In genomic region chr7:42574693-42575084, GRCh38 we compare ENCODE assay signal across 12 cellular contexts.
DNase-seq lines count a peak whose midpoint lies in the region; ATAC-seq and TF ChIP-seq lines count a peak whose summit lies in the region.
"Had no signal": no experiment of that assay in that cellular context is flagged by ENCODE, and none has a peak within 500 bp of the region (broad histone marks: within the 10 kb centered on the region; RNA-seq: fewer than 3 reads in every experiment).

No MANE protein-coding gene starts in this region.

- no peak overlapping the region for H3K4me3 ChIP-seq in GM06990 (replicated peaks; ENCODE audit: low read depth, low read length)
- H3K4me3 ChIP-seq in fibroblast of the aortic adventitia (ENCODE audit: low read depth, low read length) = no peak overlapping the region
- H3K4me3 ChIP-seq in rectal smooth muscle tissue (ENCODE audit: low read length) = no peak overlapping the region
- H3K4me3 ChIP-seq: pancreas had no signal

- H3K27me3 ChIP-seq in GM06990 (replicated peaks; ENCODE audit: control insufficient read depth, insufficient read depth, low read length) (no peaks in the 10 kb centered on the region), rectal smooth muscle tissue (ENCODE audit: control insufficient read depth, insufficient read depth, low read length) (no peaks in the 10 kb centered on the region)
- H3K27me3 ChIP-seq: pancreas had no signal

- in situ Hi-C loops in SK-MEL-5 (cut with HindIII; ENCODE audit: low pct_unique_long_range_greater_than_20kb, low sequenced_read_pairs) = loop anchor here (25.0 kb wide), 1 partner anchor 587 kb away; no protein-coding TSS in a partner anchor

- no peak overlapping the region for H3K4me3 Mint-ChIP-seq in activated CD8-positive, alpha-beta T cell treated with anti-CD3 and anti-CD28 coated beads for 36 hours
- H3K4me3 Mint-ChIP-seq in T-helper 17 cell = no peak overlapping the region
- H3K4me3 Mint-ChIP-seq: activated T-helper 1 cell treated with anti-CD3 and anti-CD28 coated beads, Interleukin-12 subunit alpha, Interleukin-12 subunit beta, Interleukin-2, Interleukin-4 antibody, amounts not matched to agents 30 ng/mL and 10 ng/mL and 1 ng/mL, durations not matched to agents 14 hours and 24 hours and 36 hours had no signal

- H3K36me3 ChIP-seq in GM06990 (ENCODE audit: control insufficient read depth, insufficient read depth, low read length) (no peaks in the 10 kb centered on the region), rectal smooth muscle tissue (ENCODE audit: control insufficient read depth, insufficient read depth, low read length) (no peaks in the 10 kb centered on the region)
- H3K36me3 ChIP-seq: pancreas had no signal

- intact Hi-C loops in activated CD8-positive, alpha-beta T cell treated with anti-CD3 and anti-CD28 coated beads for 36 hours (cut with micrococcal nuclease) = no loop called here

- H3K4me1 ChIP-seq in rectal smooth muscle tissue (ENCODE audit: control insufficient read depth, insufficient read depth, low read length) = peaks cover 32% of the 10 kb centered on the region
- H3K4me1 ChIP-seq: Caco-2 had no signal

- H3K27ac Mint-ChIP-seq in activated CD8-positive, alpha-beta T cell treated with anti-CD3 and anti-CD28 coated beads for 36 hours = no peak overlapping the region
- H3K27ac Mint-ChIP-seq in T-helper 17 cell = no peak overlapping the region
- H3K27ac Mint-ChIP-seq: activated T-helper 1 cell treated with anti-CD3 and anti-CD28 coated beads, Interleukin-12 subunit alpha, Interleukin-12 subunit beta, Interleukin-2, Interleukin-4 antibody, amounts not matched to agents 30 ng/mL and 10 ng/mL and 1 ng/mL, durations not matched to agents 14 hours and 24 hours and 36 hours had no signal

- DNase-seq in GM06990 (ENCODE audit: extremely low read depth, insufficient read length) = no peak
- peak; percentile 39 for DNase-seq in SK-MEL-5 (ENCODE audit: low read depth, low spot score)
- DNase-seq in fibroblast of the aortic adventitia (ENCODE audit: low read depth) = peak; percentile 9
- DNase-seq in NCI-H524 (lab: John Stamatoyannopoulos, UW) = no peak
- DNase-seq in activated CD8-positive, alpha-beta T cell treated with anti-CD3 and anti-CD28 coated beads for 36 hours = no peak
- DNase-seq in T-helper 17 cell = no peak
- DNase-seq: Caco-2, kidney glomerular epithelial cell, pancreas had no signal

- H3K27me3 Mint-ChIP-seq in activated CD8-positive, alpha-beta T cell treated with anti-CD3 and anti-CD28 coated beads for 36 hours = no peaks in the 10 kb centered on the region
- H3K27me3 Mint-ChIP-seq in T-helper 17 cell = no peaks in the 10 kb centered on the region

- no peak overlapping the region for H3K9ac ChIP-seq in rectal smooth muscle tissue (ENCODE audit: low read length)

- H3K9me3 Mint-ChIP-seq in activated CD8-positive, alpha-beta T cell treated with anti-CD3 and anti-CD28 coated beads for 36 hours = peaks cover 3% of the 10 kb centered on the region

- TF ChIP-seq CTCF in GM06990 (IDR thresholded peaks at IDR 0.05; ENCODE audit: insufficient read depth, low read length, poor library complexity, severe bottlenecking) (peak; percentile 3), fibroblast of the aortic adventitia (IDR thresholded peaks at IDR 0.05; ENCODE audit: insufficient read depth, low read length) (peak; percentile 16)
- TF ChIP-seq CTCF in activated CD8-positive, alpha-beta T cell treated with anti-CD3 and anti-CD28 coated beads for 36 hours (IDR thresholded peaks at IDR 0.05) = no peak

- peak overlapping the region; percentile 68 for H3K27ac ChIP-seq in rectal smooth muscle tissue (ENCODE audit: low read depth, low read length)
- H3K27ac ChIP-seq: pancreas had no signal

- H3K4me1 Mint-ChIP-seq in activated CD8-positive, alpha-beta T cell treated with anti-CD3 and anti-CD28 coated beads for 36 hours (ENCODE audit: low read depth) = no peaks in the 10 kb centered on the region
- H3K4me1 Mint-ChIP-seq in T-helper 17 cell = no peaks in the 10 kb centered on the region

- CTCF ChIA-PET in activated CD8-positive, alpha-beta T cell treated with anti-CD3 and anti-CD28 coated beads for 36 hours (lab: Charles Lee) = no interaction called here

- peaks cover 6% of the 10 kb centered on the region for H3K9me3 ChIP-seq in T-helper 17 cell (ENCODE audit: control insufficient read depth, low read length, poor library complexity, severe bottlenecking)
- H3K9me3 ChIP-seq: Caco-2, pancreas had no signal

- ATAC-seq in GM21717 (IDR thresholded peaks at IDR 0.05; ENCODE audit: unreplicated experiment) (no peak), T-helper 17 cell (no peak)
- ATAC-seq in activated CD8-positive, alpha-beta T cell treated with anti-CD3 and anti-CD28 coated beads for 36 hours = no peak

- POLR2A ChIA-PET in activated CD8-positive, alpha-beta T cell treated with anti-CD3 and anti-CD28 coated beads for 36 hours (lab: Charles Lee) = interaction anchor here (0.6 kb wide), 1 partner anchor 592 kb away, joined by 3 read pairs; no protein-coding TSS in a partner anchor

- H3K36me3 Mint-ChIP-seq in activated CD8-positive, alpha-beta T cell treated with anti-CD3 and anti-CD28 coated beads for 36 hours (ENCODE audit: low read depth) = no peaks in the 10 kb centered on the region
- no peaks in the 10 kb centered on the region for H3K36me3 Mint-ChIP-seq in T-helper 17 cell (ENCODE audit: low read depth)

Comparison
In these comparisons a context has a peak if more than half of its experiments do, and no peak if none do; other contexts are left out.
1. DNase-seq: peak in SK-MEL-5 (single experiment) and fibroblast of the aortic adventitia (single experiment); none in GM06990 (single experiment), NCI-H524 (0 of 2), activated CD8-positive, alpha-beta T cell treated with anti-CD3 and anti-CD28 coated beads for 36 hours (single experiment) and T-helper 17 cell (0 of 3).